Comparison of ENCODE assay signal across 26 cellular contexts in the genomic region with DNA sequence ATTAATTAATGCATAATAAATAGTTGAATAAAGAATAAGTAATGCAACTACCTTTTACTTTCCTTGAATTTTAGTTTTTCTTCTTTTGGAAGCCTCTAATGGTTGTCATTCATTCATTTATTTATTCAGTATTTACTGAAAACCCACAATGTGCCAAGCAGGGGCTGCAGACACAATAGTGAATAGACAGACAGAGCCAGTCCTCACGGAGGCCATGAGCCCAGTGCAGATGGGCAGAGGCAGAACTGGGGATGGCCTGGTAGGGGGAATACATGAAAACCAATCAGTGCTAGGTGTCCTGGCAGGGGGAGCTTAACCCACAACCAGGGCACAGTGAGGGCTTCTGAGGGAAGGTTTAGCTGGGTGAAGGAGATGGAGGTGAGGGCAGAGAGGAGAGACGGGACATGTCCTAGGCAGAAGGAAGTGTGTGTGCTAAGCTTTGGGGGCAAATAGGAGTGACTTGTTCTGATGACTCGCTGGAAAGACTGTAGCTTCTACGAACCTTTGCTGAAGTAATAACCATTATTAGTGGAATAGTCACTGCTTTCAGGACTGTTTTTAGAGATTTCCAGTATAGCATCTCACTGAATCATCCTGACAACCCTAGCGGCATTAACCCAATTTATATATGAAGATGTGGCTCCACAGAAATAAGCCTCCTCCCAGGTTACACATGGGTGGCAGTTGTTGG. TPM values are rescaled to one million over a fixed set of nuclear protein-coding genes. Genes with fewer than 3 reads are reported as not detected.
A peak's percentile ranks its signal among the peaks of the same experiment; 100 is the strongest.
DNase-seq lines count a peak whose midpoint lies in the region; ATAC-seq, FAIRE-seq and TF ChIP-seq lines count a peak whose summit lies in the region.
"Had no signal": no experiment of that assay in that cellular context is flagged by ENCODE, and none has a peak within 500 bp of the region (broad histone marks: within the 10 kb centered on the region; RNA-seq: fewer than 3 reads in every experiment).

No MANE protein-coding gene starts in this region.

- no peak for FAIRE-seq in HepG2 (lab: Jason Lieb, UNC)
- FAIRE-seq in H1 (lab: Jason Lieb, UNC), result no peak
- peak; percentile 87 for FAIRE-seq in keratinocyte (lab: Jason Lieb, UNC)

- no peak overlapping the region for H2BK120ac ChIP-seq in H1 (replicated peaks; ENCODE audit: low read depth, low read length)

- 0 out of 2 replicates have a peak overlapping the region, but pooled peaks have one; percentile 61 for H2BK15ac ChIP-seq in H1 (ENCODE audit: low read length)

- H3K4me2 ChIP-seq in HepG2 (ENCODE audit: low read depth, low read length) (0 out of 2 replicates have a peak overlapping the region, but pooled peaks have one; percentile 11), H1 (ENCODE audit: insufficient read depth in 1 of 2, low read depth in 2 of 2, low read length in 2 of 2) (no peak overlapping the region), keratinocyte (ENCODE audit: control insufficient read depth, extremely low read depth, insufficient read depth, low read depth, low read length) (no peak overlapping the region)

- 0 out of 2 replicates have a peak overlapping the region, but pooled peaks have one; percentile 39 for H2BK12ac ChIP-seq in H1 (ENCODE audit: low read depth, low read length)

- no peaks in the 10 kb centered on the region; the same call in 1 of the 2 replicates for H3K23me2 ChIP-seq in H1 (ENCODE audit: low read depth, low read length)

- no peak overlapping the region for H3K23ac ChIP-seq in H1 (ENCODE audit: insufficient read length)

- intact Hi-C loops in HepG2 (cut with micrococcal nuclease; ENCODE audit: unreplicated experiment) (loop anchor here (2.0 kb wide), 1 partner anchor 31 kb away; no protein-coding TSS in a partner anchor), right lobe of liver (cut with DNase I) (no loop called here), ovary (cut with DNase I) (no loop called here)

- H2AFZ ChIP-seq in HepG2 (ENCODE audit: low read length) (no peak overlapping the region), H1 (ENCODE audit: low read length) (no peak overlapping the region), keratinocyte (ENCODE audit: control insufficient read depth, low read length) (peak overlapping the region; percentile 68)

- TF ChIP-seq EP300 in HepG2 (IDR thresholded peaks at IDR 0.05; ENCODE audit: low read depth in 2 of 2, low read length in 2 of 2), result no peak
- TF ChIP-seq EP300 in HepG2 (CRISPR knock-in tag; IDR thresholded peaks at IDR 0.05; ENCODE audit: borderline replicate concordance), result no peak
- no peak for TF ChIP-seq EP300 in H1 (IDR thresholded peaks at IDR 0.05; ENCODE audit: borderline replicate concordance in 1 of 2, low read depth in 2 of 2, low read length in 2 of 2)
- no peak for TF ChIP-seq EP300 in ovary (IDR thresholded peaks at IDR 0.05)

- TF ChIP-seq POLR2A in HepG2 (IDR thresholded peaks at IDR 0.05; ENCODE audit: insufficient read depth in 1 of 2, low read depth in 2 of 2, low read length in 2 of 2) (no peak), right lobe of liver (IDR thresholded peaks at IDR 0.05) (no peak), H1 (IDR thresholded peaks at IDR 0.05; ENCODE audit: control extremely low read depth in 1 of 2, low read depth in 2 of 2, low read length in 2 of 2) (no peak), ovary (IDR thresholded peaks at IDR 0.05) (no peak)

- H3K9me3 ChIP-seq in HepG2 (ENCODE audit: low read length) (no peaks in the 10 kb centered on the region), right lobe of liver (no peaks in the 10 kb centered on the region), H1 (ENCODE audit: insufficient read depth in 2 of 2, low read depth in 1 of 2, low read length in 1 of 2) (no peaks in the 10 kb centered on the region), keratinocyte (ENCODE audit: control insufficient read depth, low read depth, low read length) (no peaks in the 10 kb centered on the region), ovary (no peaks in the 10 kb centered on the region)
- H3K9me3 ChIP-seq: HAP-1, pancreas, right atrium auricular region, spleen, uterus had no signal

- H3K4ac ChIP-seq in H1 (replicated peaks; ENCODE audit: insufficient read length, low read depth, low read length), result no peak overlapping the region

- TF ChIP-seq RAD21 in HepG2 (CRISPR knock-in tag; IDR thresholded peaks at IDR 0.05) (no peak), H1 (IDR thresholded peaks at IDR 0.05 in 1 of 2, conservative IDR thresholded peaks at IDR 0.05 in 1 of 2; ENCODE audit: low read depth in 2 of 2, low read length in 2 of 2) (no peak)

- H3K36me3 ChIP-seq in HepG2 (replicated peaks in 1 of 2; ENCODE audit: control insufficient read depth in 1 of 2, insufficient read depth in 2 of 2, low read length in 2 of 2), result no peaks in the 10 kb centered on the region
- H3K36me3 ChIP-seq in right lobe of liver, result no peaks in the 10 kb centered on the region
- H3K36me3 ChIP-seq in H1 (ENCODE audit: control insufficient read depth in 2 of 4, insufficient read depth in 4 of 4, low read length in 3 of 4), result no peaks in the 10 kb centered on the region
- no peaks in the 10 kb centered on the region for H3K36me3 ChIP-seq in keratinocyte (ENCODE audit: control insufficient read depth in 2 of 2, extremely low read depth in 1 of 2, insufficient read depth in 2 of 2, low read length in 2 of 2)
- H3K36me3 ChIP-seq in ovary, result no peaks in the 10 kb centered on the region
- H3K36me3 ChIP-seq: HAP-1, pancreas, right atrium auricular region, spleen, uterus had no signal

- BruUV-seq in HepG2 (replicated peaks; lab: Mats Ljungman, UMichigan), result no TSS peak

- H4K8ac ChIP-seq in H1 (ENCODE audit: extremely low read depth, insufficient read depth, low read length), result no peak overlapping the region

- H3K9me1 ChIP-seq in keratinocyte (ENCODE audit: control insufficient read depth, extremely low read depth, insufficient read depth, low read length), result no peaks in the 10 kb centered on the region

- CTCF ChIA-PET in HepG2 (lab: Yijun Ruan, JAX; ENCODE audit: low intra/inter-chr PET ratio, low total read pairs) (no interaction called here), H1 (lab: Charles Lee; ENCODE audit: partially characterized antibody) (interaction anchor here (0.9 to 2.7 kb wide), 8 partner anchors 12 to 246 kb away, joined by 3 to 30 read pairs (median 5); no protein-coding TSS in a partner anchor)

- H3K14ac ChIP-seq in H1 (ENCODE audit: insufficient read length), result no peak overlapping the region

- H3K4me1 ChIP-seq in HepG2 (ENCODE audit: insufficient read depth, low read length), result peaks cover 61% of the 10 kb centered on the region
- H3K4me1 ChIP-seq in right lobe of liver, result peaks cover 0 to 52% (median 12%) of the 10 kb centered on the region in 4 donors
- H3K4me1 ChIP-seq in H1 (replicated peaks in 1 of 4; ENCODE audit: control insufficient read depth in 3 of 4, insufficient read depth in 4 of 4, low read length in 3 of 4), result peaks cover 0 to 4% (median 0%) of the 10 kb centered on the region in 4 experiments; a peak in 1 of 7 replicates
- peaks cover 26% of the 10 kb centered on the region for H3K4me1 ChIP-seq in keratinocyte (ENCODE audit: control insufficient read depth, extremely low read depth, insufficient read depth, low read length)
- no peaks in the 10 kb centered on the region for H3K4me1 ChIP-seq in ovary (ENCODE audit: insufficient read depth)
- H3K4me1 ChIP-seq: HAP-1, spleen, uterus had no signal

- no peak overlapping the region for H2AK5ac ChIP-seq in H1 (ENCODE audit: low read depth, low read length)

- no peak overlapping the region for H4K5ac ChIP-seq in H1 (ENCODE audit: insufficient read length, low read depth, low read length)

- H3K27me3 ChIP-seq in HepG2 (ENCODE audit: control insufficient read depth in 1 of 2, insufficient read depth in 2 of 2, low read length in 2 of 2) (no peaks in the 10 kb centered on the region), right lobe of liver (no peaks in the 10 kb centered on the region), H1 (replicated peaks in 1 of 4; ENCODE audit: control insufficient read depth in 3 of 4, extremely low read depth in 1 of 4, insufficient read depth in 3 of 4, low read length in 3 of 4) (no peaks in the 10 kb centered on the region), keratinocyte (ENCODE audit: control insufficient read depth, extremely low read depth, insufficient read depth, low read length) (no peaks in the 10 kb centered on the region), ovary (no peaks in the 10 kb centered on the region)
- H3K27me3 ChIP-seq: pancreas, right atrium auricular region, spleen, uterus had no signal

- H3K79me2 ChIP-seq in HepG2 (ENCODE audit: insufficient read depth, low read length) (no peaks in the 10 kb centered on the region), H1 (ENCODE audit: control insufficient read depth in 1 of 2, insufficient read depth in 2 of 2, low read length in 2 of 2) (no peaks in the 10 kb centered on the region), keratinocyte (ENCODE audit: control insufficient read depth, insufficient read depth, low read length) (no peaks in the 10 kb centered on the region)

- in situ Hi-C loops in HepG2 (cut with HindIII; ENCODE audit: extremely low pct_ligation_motif_present, low pct_unique_long_range_greater_than_20kb), result loop anchor here (25.0 kb wide), 1 partner anchor 236 kb away; no protein-coding TSS in a partner anchor

- no peak overlapping the region for H4K91ac ChIP-seq in H1 (replicated peaks; ENCODE audit: insufficient read length, low read length)

- no peak overlapping the region for H3K56ac ChIP-seq in H1 (replicated peaks; ENCODE audit: insufficient read length, low read depth, low read length)

- TF ChIP-seq CTCF in HepG2 (CRISPR knock-in tag; IDR thresholded peaks at IDR 0.05) (no peak), right lobe of liver (IDR thresholded peaks at IDR 0.05) (no peak), H1 (IDR thresholded peaks at IDR 0.05; ENCODE audit: control extremely low read depth in 1 of 3, insufficient read depth in 1 of 3, low read depth in 1 of 3, low read length in 3 of 3) (no peak), keratinocyte (optimal IDR thresholded peaks at IDR 0.05 in 1 of 3, IDR thresholded peaks at IDR 0.05 in 1 of 3, conservative IDR thresholded peaks at IDR 0.05 in 1 of 3; ENCODE audit: extremely low read depth in 1 of 3, insufficient read depth in 2 of 3, low read length in 3 of 3) (no peak), ovary (IDR thresholded peaks at IDR 0.05) (no peak)

- WGBS in HepG2 (ENCODE audit: low lambda C conversion rate), result 47% methylated on average over 5 of the region's 5 CpGs
- WGBS in right lobe of liver (ENCODE audit: insufficient coverage, low coverage, low lambda C conversion rate, missing lambda C conversion rate), result 83% methylated on average over 5 of the region's 5 CpGs
- WGBS in H1 (ENCODE audit: extremely low coverage in 1 of 2, insufficient coverage in 1 of 2, insufficient read length in 1 of 2, insufficient replicate concordance in 2 of 2, low coverage in 1 of 2, low lambda C conversion rate in 2 of 2, missing lambda C conversion rate in 1 of 2), 2 experiments, result 89% methylated on average over 5 of the region's 5 CpGs; no CpG with 5 or more reads in 1 of the 2 experiments
- WGBS in ovary, 3 donors, result 80 to 85% (median 83%) methylated on average over 5 of the region's 5 CpGs

- no peak overlapping the region for H3K18ac ChIP-seq in H1 (ENCODE audit: extremely low read depth, low read length)

- no peak for DNase-seq in HepG2 (ENCODE audit: low spot score)
- no peak for DNase-seq in right lobe of liver
- DNase-seq in H1 (ENCODE audit: low read depth in 1 of 2, low spot score in 2 of 2), result no peak
- no peak for DNase-seq in keratinocyte (ENCODE audit: low read depth, low spot score)
- DNase-seq in superior temporal gyrus (ENCODE audit: extremely low spot score), result peak; percentile 52
- DNase-seq in ovary, result no peak
- DNase-seq: 8988T; activated CD8-positive, alpha-beta T cell treated with anti-CD3 and anti-CD28 coated beads for 36 hours; Calu3; DMS79; left cardiac atrium; MV-4-11; NCI-H1436 treated with DMSO at 0.1 percent for 48 hours; NCI-H226; NCI-H69; nephron progenitor cell; pancreas; Right ventricle myocardium superior; spleen; stimulated activated CD8-positive, alpha-beta memory T cell treated with anti-CD3 and anti-CD28 coated beads, Interleukin-4, amount 100 ng/mL, for 48 hours; uterus had no signal

- H3K27ac ChIP-seq in HepG2 (ENCODE audit: extremely low read length, insufficient read depth, low read length) (no peak overlapping the region), right lobe of liver (peak overlapping the region in 1 of 3 donors; percentile 63), H1 (ENCODE audit: low read depth, low read length) (no peak overlapping the region), keratinocyte (ENCODE audit: control insufficient read depth, insufficient read depth, low read length) (no peak overlapping the region), ovary (no peak overlapping the region)
- H3K27ac ChIP-seq: HL-60, pancreas, right atrium auricular region, spleen, uterus had no signal

- ATAC-seq in HepG2, result no peak
- ATAC-seq in right lobe of liver, result no peak
- ATAC-seq in GM18868 (IDR thresholded peaks at IDR 0.05; ENCODE audit: unreplicated experiment), result no peak
- no peak for ATAC-seq in HG03196 (IDR thresholded peaks at IDR 0.05; ENCODE audit: unreplicated experiment)
- ATAC-seq: activated CD8-positive, alpha-beta T cell treated with anti-CD3 and anti-CD28 coated beads for 36 hours; left cardiac atrium had no signal

- H2BK20ac ChIP-seq in H1 (ENCODE audit: low read length), result no peak overlapping the region

- POLR2A ChIA-PET in HepG2 (lab: Yijun Ruan, JAX) (no interaction called here), H1 (lab: Charles Lee; ENCODE audit: partially characterized antibody) (interaction anchor here (1.8 kb wide), 1 partner anchor 31 kb away, joined by 3 read pairs; no protein-coding TSS in a partner anchor)

- H4K20me1 ChIP-seq in HepG2 (ENCODE audit: insufficient read depth, low read length) (no peaks in the 10 kb centered on the region), H1 (replicated peaks in 1 of 2; ENCODE audit: control insufficient read depth in 1 of 2, insufficient read depth in 2 of 2, low read length in 2 of 2) (no peaks in the 10 kb centered on the region), keratinocyte (ENCODE audit: control insufficient read depth, extremely low read depth, insufficient read depth, low read length) (no peaks in the 10 kb centered on the region)

- H3K4me3 ChIP-seq in HepG2 (replicated peaks in 1 of 3; ENCODE audit: insufficient read depth in 1 of 3, low read depth in 2 of 3, low read length in 3 of 3) (no peak overlapping the region), right lobe of liver (no peak overlapping the region), H1 (ENCODE audit: extremely low read depth in 1 of 4, insufficient read depth in 2 of 4, low read depth in 3 of 4, low read length in 4 of 4) (no peak overlapping the region), keratinocyte (ENCODE audit: control insufficient read depth in 2 of 3, extremely low read depth in 1 of 3, insufficient read depth in 2 of 3, low read depth in 1 of 3, low read length in 3 of 3) (no peak overlapping the region), ovary (no peak overlapping the region)
- H3K4me3 ChIP-seq: HAP-1, pancreas, right atrium auricular region, spleen, uterus had no signal

- H2BK5ac ChIP-seq in H1 (ENCODE audit: low read depth, low read length), result no peak overlapping the region

- no peak overlapping the region for H3K9ac ChIP-seq in HepG2 (ENCODE audit: insufficient read depth, low read depth, low read length)
- H3K9ac ChIP-seq in H1 (replicated peaks in 1 of 4; ENCODE audit: extremely low read depth in 1 of 4, low read depth in 3 of 4, low read length in 3 of 4), result no peak overlapping the region
- H3K9ac ChIP-seq in keratinocyte (ENCODE audit: control insufficient read depth, extremely low read depth, insufficient read depth, low read length), result no peak overlapping the region

- no peaks in the 10 kb centered on the region for H3K79me1 ChIP-seq in H1 (ENCODE audit: low read depth, low read length)

- dilution Hi-C loops in keratinocyte (cut with MboI; ENCODE audit: extremely low pct_ligation_motif_present, low sequenced_read_pairs), result no loop called here

RNA-seq across cellular contexts. Expression of a gene that starts 55.9 kb away (rescaled TPM):
- total RNA-seq in HepG2 (2016; rRNA removed; fragmentation: Illumina TruSeq; extraction: Trizol) (32.7 and 35.5 TPM in 2 replicates), right lobe of liver (10 to 100 TPM; 21.6 to 47.4 (median 29.2) TPM), ovary (10 to 100 TPM; 38.4 to 65.2 (median 46.1) TPM)
- 6.1 and 7.3 TPM in 2 replicates for total RNA-seq in HepG2 (2016; cell fraction: cytosol; rRNA removed; fragmentation: Illumina TruSeq; extraction: Trizol; ENCODE audit: low read depth)
- 34.4 and 35.7 TPM in 2 replicates for total RNA-seq in HepG2 (2016; cell fraction: insoluble cytoplasmic fraction; rRNA removed; fragmentation: Illumina TruSeq; extraction: Trizol)
- 9.1 and 9.9 TPM in 2 replicates for total RNA-seq in HepG2 (2016; cell fraction: membrane; rRNA removed; fragmentation: Illumina TruSeq; extraction: Trizol)
- 39.1 and 44.7 TPM in 2 replicates for total RNA-seq in HepG2 (2016; cell fraction: nucleus; rRNA removed; fragmentation: Illumina TruSeq; extraction: Trizol)
- polyA plus RNA-seq in HepG2 (2011; rRNA removed) (12.9 and 14.5 TPM in 2 replicates), H1 (2011; rRNA removed) (3.7 and 3.8 TPM in 2 replicates), keratinocyte (27.0 to 40.3 TPM (median 35.4 TPM) in 3 replicates), ovary (10 to 100 TPM; 40.8 to 49.6 TPM)
- 3.8 and 6.7 TPM in 2 replicates for polyA plus RNA-seq in HepG2 (2011; cell fraction: cytosol; rRNA removed)
- 28.0 and 29.1 TPM in 2 replicates for polyA plus RNA-seq in HepG2 (2011; cell fraction: nucleus; rRNA removed)
- 15.7 and 24.5 TPM in 2 replicates for polyA plus RNA-seq in HepG2 (2012)
- 2.0 and 2.7 TPM in 2 replicates for polyA plus RNA-seq in HepG2 (2016; cell fraction: cytosol; fragmentation: Illumina TruSeq; extraction: Trizol; ENCODE audit: low read depth)
- polyA plus RNA-seq in HepG2 (2016; cell fraction: insoluble cytoplasmic fraction; fragmentation: Illumina TruSeq; extraction: Trizol; ENCODE audit: low read depth), result 28.3 and 31.2 TPM in 2 replicates
- polyA plus RNA-seq in HepG2 (2016; cell fraction: membrane; fragmentation: Illumina TruSeq; extraction: Trizol; ENCODE audit: low read depth), result 3.7 and 4.4 TPM in 2 replicates
- polyA plus RNA-seq in HepG2 (2016; cell fraction: nucleus; fragmentation: Illumina TruSeq; extraction: Trizol; ENCODE audit: insufficient read depth, low read depth), result 82.8 and 90.6 TPM in 2 replicates
- 12.6 and 24.1 TPM in 2 replicates for polyA minus RNA-seq in HepG2 (2011; rRNA and poly(A)+ RNA removed; ENCODE audit: low replicate concordance)
- 11.8 and 13.1 TPM in 2 replicates for polyA minus RNA-seq in HepG2 (2011; cell fraction: cytosol; rRNA and poly(A)+ RNA removed)
- polyA minus RNA-seq in HepG2 (2011; cell fraction: nucleus; rRNA and poly(A)+ RNA removed), result 31.8 and 49.9 TPM in 2 replicates
- total RNA-seq in H1 (2021; fragmentation: NEBNext Ultra II Directional; extraction: Animal tissue kit (Norgen Biotek cat#: 25700)), result 24.4 and 28.3 TPM in 2 replicates
- polyA plus RNA-seq in H1 (2011; cell fraction: cytosol; rRNA removed), result 6.1 TPM
- 8.6 TPM for polyA plus RNA-seq in H1 (2011; cell fraction: nucleus; rRNA removed)
- 11.5 to 17.6 TPM (median 15.3 TPM) in 4 replicates for polyA plus RNA-seq in H1 (2012, experiment 1 of 2)
- 0.89 TPM for polyA plus RNA-seq in H1 (2012, experiment 2 of 2)
- polyA plus RNA-seq in H1 (2013, experiment 1 of 2), result 18.0 TPM
- polyA plus RNA-seq in H1 (2013, experiment 2 of 2), result 17.3 TPM
- 5.0 and 8.5 TPM in 2 replicates for polyA minus RNA-seq in H1 (2011; rRNA and poly(A)+ RNA removed)
- 6.2 TPM for polyA minus RNA-seq in H1 (2011; cell fraction: cytosol; rRNA and poly(A)+ RNA removed)
- polyA minus RNA-seq in H1 (2011; cell fraction: nucleus; rRNA and poly(A)+ RNA removed), result 8.1 TPM
- 60.6 TPM for polyA plus RNA-seq in keratinocyte (2011; ENCODE audit: low read depth)
- 24.6 and 28.1 TPM in 2 replicates for polyA plus RNA-seq in keratinocyte (2011; cell fraction: cytosol; rRNA removed)
- 55.0 and 88.2 TPM in 2 replicates for polyA plus RNA-seq in keratinocyte (2011; cell fraction: nucleus; rRNA removed)
- polyA plus RNA-seq in keratinocyte (2012; ENCODE audit: low replicate concordance), result 29.5 and 40.7 TPM in 2 replicates
- 16.1 to 42.6 TPM (median 24.0 TPM) in 3 replicates for polyA minus RNA-seq in keratinocyte
- polyA minus RNA-seq in keratinocyte (2011; cell fraction: cytosol; rRNA and poly(A)+ RNA removed), result 14.2 TPM
- polyA minus RNA-seq in keratinocyte (2011; cell fraction: nucleus; rRNA and poly(A)+ RNA removed), result 25.0 and 40.4 TPM in 2 replicates
